In the genomic region with DNA sequence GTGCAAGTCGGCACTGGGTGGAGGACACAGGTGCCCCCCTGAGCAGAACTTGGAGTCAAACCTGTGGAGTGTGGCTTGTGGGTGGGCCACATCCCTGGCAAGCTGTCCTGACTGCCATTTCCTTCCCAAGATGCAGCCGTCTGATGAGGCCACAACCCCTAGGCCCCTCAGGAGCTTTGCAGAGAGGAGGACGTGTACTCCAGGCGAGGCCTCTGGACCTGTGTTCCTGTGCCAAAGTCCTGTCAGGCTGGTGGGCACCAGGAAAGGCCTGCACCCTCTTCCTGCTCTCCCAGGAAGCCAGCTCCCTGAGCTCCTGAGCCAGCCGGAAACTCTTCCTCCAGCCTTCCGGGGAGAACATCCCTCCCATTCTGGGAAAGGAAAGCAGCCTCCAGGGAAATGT, we compare ENCODE assay signal across 22 cellular contexts. TPM values are rescaled to one million over a fixed set of nuclear protein-coding genes. Genes with fewer than 3 reads are reported as not detected.
DNase-seq lines count a peak whose midpoint lies in the region; ATAC-seq and TF ChIP-seq lines count a peak whose summit lies in the region.
"Had no signal": no experiment of that assay in that cellular context is flagged by ENCODE, and none has a peak within 500 bp of the region (broad histone marks: within the 10 kb centered on the region; RNA-seq: fewer than 3 reads in every experiment).

No MANE protein-coding gene starts in this region.

- peaks cover 0 to 33% (median 7%) of the 10 kb centered on the region in 3 donors for H3K4me1 ChIP-seq in esophagus squamous epithelium
- H3K4me1 ChIP-seq: BE2C had no signal

- ATAC-seq in T-cell (replicated peaks in 1 of 4) = no peak
- ATAC-seq in stimulated activated naive B cell treated with anti-CD40 and anti-IgM and Interleukin-4, amounts not matched to agents 10 μg/mL and 1 μg/mL and 100 μg/mL, for 72 hours (replicated peaks) = no peak
- ATAC-seq in naive thymus-derived CD8-positive, alpha-beta T cell = no peak
- ATAC-seq: GM23338; stimulated activated naive CD8-positive, alpha-beta T cell treated with anti-CD3 and anti-CD28 coated beads, Interleukin-15, amount 100 ng/mL, for 72 hours had no signal

- H3K4me3 Mint-ChIP-seq in T-cell = peak overlapping the region in 1 of 3 donors; percentile 78
- H3K4me3 Mint-ChIP-seq in stimulated activated naive B cell treated with anti-CD40 and anti-IgM and Interleukin-4, amounts not matched to agents 10 μg/mL and 1 μg/mL and 100 μg/mL, for 72 hours = no peak overlapping the region
- no peak overlapping the region for H3K4me3 Mint-ChIP-seq in naive thymus-derived CD8-positive, alpha-beta T cell
- H3K4me3 Mint-ChIP-seq: activated T-helper 1 cell treated with anti-CD3 and anti-CD28 coated beads, Interleukin-12 subunit alpha, Interleukin-12 subunit beta, Interleukin-2, Interleukin-4 antibody, amounts not matched to agents 30 ng/mL and 10 ng/mL and 1 ng/mL, durations not matched to agents 14 hours and 24 hours and 36 hours; endodermal cell; GM23338; stimulated activated naive CD8-positive, alpha-beta T cell treated with anti-CD3 and anti-CD28 coated beads, Interleukin-15, amount 100 ng/mL, for 72 hours had no signal

- H3K36me3 ChIP-seq in esophagus squamous epithelium = peaks cover 0 to 6% (median 0%) of the 10 kb centered on the region in 3 donors
- H3K36me3 ChIP-seq: BE2C had no signal

- WGBS in esophagus squamous epithelium, 2 donors = 84 to 100% methylated on average over 1 to 4 of the region's 6 CpGs

- H3K4me3 ChIP-seq in esophagus squamous epithelium = no peak overlapping the region
- H3K4me3 ChIP-seq: GM23338, smooth muscle cell, tibial nerve had no signal

- peaks cover 52 to 62% (median 62%) of the 10 kb centered on the region in 3 donors for H3K4me1 Mint-ChIP-seq in T-cell
- peaks cover 39 to 49% of the 10 kb centered on the region in 2 donors for H3K4me1 Mint-ChIP-seq in stimulated activated naive B cell treated with anti-CD40 and anti-IgM and Interleukin-4, amounts not matched to agents 10 μg/mL and 1 μg/mL and 100 μg/mL, for 72 hours
- peaks cover 32 to 59% (median 56%) of the 10 kb centered on the region in 4 donors for H3K4me1 Mint-ChIP-seq in naive thymus-derived CD8-positive, alpha-beta T cell

- no peak for TF ChIP-seq CTCF in esophagus squamous epithelium (IDR thresholded peaks at IDR 0.05)

- H3K27me3 Mint-ChIP-seq in T-cell = no peaks in the 10 kb centered on the region
- H3K27me3 Mint-ChIP-seq in stimulated activated naive B cell treated with anti-CD40 and anti-IgM and Interleukin-4, amounts not matched to agents 10 μg/mL and 1 μg/mL and 100 μg/mL, for 72 hours = no peaks in the 10 kb centered on the region
- H3K27me3 Mint-ChIP-seq in naive thymus-derived CD8-positive, alpha-beta T cell = no peaks in the 10 kb centered on the region
- H3K27me3 Mint-ChIP-seq: stimulated activated naive CD8-positive, alpha-beta T cell treated with anti-CD3 and anti-CD28 coated beads, Interleukin-15, amount 100 ng/mL, for 72 hours had no signal

- peaks cover 49% of the 10 kb centered on the region for H3K36me3 Mint-ChIP-seq in T-cell
- H3K36me3 Mint-ChIP-seq in stimulated activated naive B cell treated with anti-CD40 and anti-IgM and Interleukin-4, amounts not matched to agents 10 μg/mL and 1 μg/mL and 100 μg/mL, for 72 hours = peaks cover 46 to 60% of the 10 kb centered on the region in 2 donors
- peaks cover 8 to 47% (median 27%) of the 10 kb centered on the region in 3 donors for H3K36me3 Mint-ChIP-seq in naive thymus-derived CD8-positive, alpha-beta T cell

- no peak for TF ChIP-seq POLR2A in esophagus squamous epithelium (IDR thresholded peaks at IDR 0.05)

- H3K27ac Mint-ChIP-seq in T-cell = peak overlapping the region; percentile 84 to 97
- peak overlapping the region; percentile 37 for H3K27ac Mint-ChIP-seq in stimulated activated naive B cell treated with anti-CD40 and anti-IgM and Interleukin-4, amounts not matched to agents 10 μg/mL and 1 μg/mL and 100 μg/mL, for 72 hours
- H3K27ac Mint-ChIP-seq in naive thymus-derived CD8-positive, alpha-beta T cell = peak overlapping the region in 4 of 10 donors; percentile 81 to 99 (median 86)
- H3K27ac Mint-ChIP-seq: endodermal cell, GM23338 had no signal

- POLR2A ChIA-PET in T-cell (lab: Charles Lee) = no interaction called here
- POLR2A ChIA-PET in naive thymus-derived CD8-positive, alpha-beta T cell (lab: Charles Lee) = interaction anchor here (1.4 to 16.1 kb wide), 5 partner anchors 16 to 62 kb away, joined by 4 to 353 read pairs (median 7); a partner anchor contains a TSS

- H3K9me3 Mint-ChIP-seq in T-cell = no peaks in the 10 kb centered on the region
- peaks cover 2 to 4% of the 10 kb centered on the region in 2 donors for H3K9me3 Mint-ChIP-seq in stimulated activated naive B cell treated with anti-CD40 and anti-IgM and Interleukin-4, amounts not matched to agents 10 μg/mL and 1 μg/mL and 100 μg/mL, for 72 hours
- peaks cover 0 to 3% (median 0%) of the 10 kb centered on the region in 9 donors for H3K9me3 Mint-ChIP-seq in naive thymus-derived CD8-positive, alpha-beta T cell
- H3K9me3 Mint-ChIP-seq: activated T-helper 1 cell treated with anti-CD3 and anti-CD28 coated beads, Interleukin-12 subunit alpha, Interleukin-12 subunit beta, Interleukin-2, Interleukin-4 antibody, amounts not matched to agents 30 ng/mL and 10 ng/mL and 1 ng/mL, durations not matched to agents 14 hours and 24 hours and 36 hours; endodermal cell; GM23338; stimulated activated naive CD8-positive, alpha-beta T cell treated with anti-CD3 and anti-CD28 coated beads, Interleukin-15, amount 100 ng/mL, for 72 hours had no signal

- peak overlapping the region in 3 of 4 donors; percentile 19 to 36 (median 35) for H3K27ac ChIP-seq in esophagus squamous epithelium
- H3K27ac ChIP-seq: tibial nerve had no signal

- peaks cover 0 to 94% (median 0%) of the 10 kb centered on the region in 4 donors for H3K27me3 ChIP-seq in esophagus squamous epithelium
- H3K27me3 ChIP-seq: BE2C, tibial nerve had no signal

- CTCF ChIA-PET in T-cell (lab: Charles Lee) = interaction anchor here (0.5 to 1.0 kb wide), 2 partner anchors 79 to 607 kb away, joined by 3 read pairs; no protein-coding TSS in a partner anchor

- intact Hi-C loops in esophagus squamous epithelium (cut with DNase I) = no loop called here

- H3K9me3 ChIP-seq in esophagus squamous epithelium = no peaks in the 10 kb centered on the region
- H3K9me3 ChIP-seq: BE2C, SK-N-SH, tibial nerve had no signal

- peak; percentile 51 for DNase-seq in activated CD8-positive, alpha-beta memory T cell treated with anti-CD3 and anti-CD28 coated beads for 24 hours
- DNase-seq in activated CD8-positive, alpha-beta memory T cell treated with anti-CD3 and anti-CD28 coated beads, Interleukin-2, amount 50 U/mL, for 4 hours = no peak
- DNase-seq in T-cell (no peak), esophagus squamous epithelium (lab: John Stamatoyannopoulos, UW) (no peak), NCI-H446 (lab: John Stamatoyannopoulos, UW) (no peak), NCI-H345 (lab: John Stamatoyannopoulos, UW) (no peak)
- DNase-seq in stimulated activated naive B cell treated with anti-CD40 and anti-IgM and Interleukin-4, amounts not matched to agents 10 μg/mL and 1 μg/mL and 100 μg/mL, for 72 hours = no peak
- no peak for DNase-seq in naive thymus-derived CD8-positive, alpha-beta T cell
- DNase-seq: activated CD4-positive, alpha-beta T cell treated with anti-CD3 and anti-CD28 coated beads, Interleukin-2, amount 50 U/mL, for 4 hours; BE2C; DMS 273 treated with DMSO at 0.1 percent for 48 hours; NCI-H2107; NCI-H510A; retina; SK-N-SH; stimulated activated CD4-positive, alpha-beta T cell treated with anti-CD3 and anti-CD28 coated beads, Interleukin-2, amount 100 ng/mL, for 48 hours had no signal

RNA-seq across cellular contexts. Expression of a gene that starts 48.5 kb away (rescaled TPM):
- total RNA-seq in T-cell = 10 to 100 TPM; 34.8 to 47.6 (median 40.4) TPM
- 10 to 100 TPM; 36.6 to 70.9 (median 63.9) TPM for total RNA-seq in esophagus squamous epithelium
- 10 to 100 TPM; 26.2 to 29.7 TPM for total RNA-seq in naive thymus-derived CD8-positive, alpha-beta T cell
- polyA plus RNA-seq in naive thymus-derived CD8-positive, alpha-beta T cell = 10 to 100 TPM; 36.2 to 61.4 (median 40.0) TPM
